ENCODE assay signal across 9 cellular contexts in the genomic region with DNA sequence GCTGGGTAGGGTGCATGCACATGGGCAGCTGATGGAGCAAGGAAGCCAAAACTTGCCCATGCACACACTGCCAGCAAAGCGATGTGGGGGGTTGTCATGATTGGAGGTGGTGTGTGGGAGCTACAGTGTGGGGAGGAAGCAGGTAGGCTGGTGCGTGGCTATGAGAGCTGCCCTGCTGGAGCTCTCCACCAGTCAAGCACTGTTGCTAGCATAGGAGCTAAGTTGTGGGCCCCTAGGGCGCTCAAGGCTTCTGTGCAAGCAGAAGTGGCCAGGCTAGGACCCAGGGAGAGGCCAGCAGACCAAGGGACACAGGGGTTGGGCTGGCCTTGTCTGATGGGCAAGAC.
"Had no signal": no experiment of that assay in that cellular context is flagged by ENCODE, and none has a peak within 500 bp of the region (broad histone marks: within the 10 kb centered on the region; RNA-seq: fewer than 3 reads in every experiment).

No MANE protein-coding gene starts in this region.

- H3K4me1 ChIP-seq: gastrocnemius medialis had no signal

- DNase-seq: activated CD4-positive, alpha-beta T cell treated with anti-CD3 and anti-CD28 coated beads, Interleukin-2, amount 10 ng/mL, durations not matched to agents 7 days and 5 days; activated T-cell treated with anti-CD3 and anti-CD28 coated beads for 4 hours; gastrocnemius medialis; heart right ventricle; retina had no signal

- FAIRE-seq: astrocyte, small intestine had no signal

- ATAC-seq: gastrocnemius medialis had no signal

- H3K9me3 ChIP-seq: gastrocnemius medialis, neutrophil, testis had no signal

- H3K27ac ChIP-seq: gastrocnemius medialis, heart right ventricle, neutrophil, testis had no signal

- H3K4me3 ChIP-seq: gastrocnemius medialis, heart right ventricle, testis had no signal

- H3K36me3 ChIP-seq: gastrocnemius medialis, heart right ventricle, neutrophil had no signal

- H3K27me3 ChIP-seq: gastrocnemius medialis, heart right ventricle, neutrophil, testis had no signal
